ENCODE assay signal across 18 cellular contexts in the genomic region with DNA sequence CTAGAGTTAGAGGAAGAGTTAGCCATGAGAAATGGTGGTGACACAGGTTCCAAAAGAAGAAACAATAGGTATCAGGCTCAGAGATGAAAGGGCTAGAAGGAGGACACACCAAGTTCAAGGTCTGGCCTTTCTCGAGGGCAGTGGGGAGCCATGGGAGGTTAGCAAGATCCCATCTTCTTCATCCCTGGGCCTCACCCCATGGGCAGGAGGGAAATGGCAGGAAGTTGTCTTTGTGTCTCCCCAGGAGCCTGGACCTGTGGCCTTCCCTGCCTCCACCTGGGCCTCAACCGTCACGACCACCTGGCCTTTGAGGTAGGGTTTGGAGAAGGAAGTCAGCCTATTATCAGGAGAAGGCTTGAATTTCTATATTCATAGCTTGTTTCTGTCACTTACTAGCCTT. TPM values are rescaled to one million over a fixed set of nuclear protein-coding genes. Genes with fewer than 3 reads are reported as not detected.
A peak's percentile ranks its signal among the peaks of the same experiment; 100 is the strongest.
DNase-seq lines count a peak whose midpoint lies in the region; ATAC-seq and TF ChIP-seq lines count a peak whose summit lies in the region.
"Had no signal": no experiment of that assay in that cellular context is flagged by ENCODE, and none has a peak within 500 bp of the region (broad histone marks: within the 10 kb centered on the region; RNA-seq: fewer than 3 reads in every experiment).

No MANE protein-coding gene starts in this region.

- POLR2A ChIA-PET in activated CD4-positive, alpha-beta memory T cell treated with anti-CD3 and anti-CD28 coated beads for 36 hours (lab: Charles Lee): interaction anchor here (1.1 kb wide), 1 partner anchor 140 kb away, joined by 3 read pairs; no protein-coding TSS in a partner anchor

- peaks cover under 1% of the 10 kb centered on the region for H3K27me3 Mint-ChIP-seq in CD4-positive, CD25-positive, alpha-beta regulatory T cell
- H3K27me3 Mint-ChIP-seq in activated CD4-positive, alpha-beta memory T cell treated with anti-CD3 and anti-CD28 coated beads for 36 hours: no peaks in the 10 kb centered on the region
- H3K27me3 Mint-ChIP-seq in chondrocyte (ENCODE audit: low read depth): no peaks in the 10 kb centered on the region

- H3K36me3 Mint-ChIP-seq in CD4-positive, CD25-positive, alpha-beta regulatory T cell: peaks cover 4% of the 10 kb centered on the region
- H3K36me3 Mint-ChIP-seq in activated CD4-positive, alpha-beta memory T cell treated with anti-CD3 and anti-CD28 coated beads for 36 hours: no peaks in the 10 kb centered on the region
- no peaks in the 10 kb centered on the region for H3K36me3 Mint-ChIP-seq in chondrocyte (ENCODE audit: low read depth)
- H3K36me3 Mint-ChIP-seq: type B pancreatic cell, WTC11 had no signal

- no peaks in the 10 kb centered on the region; a peak in 2 of 22 replicates for H4K20me1 ChIP-seq in BLaER1 treated with 17β-estradiol and CSF1 and Interleukin-3, amounts not matched to agents 10 nM and 100 nM

- peaks cover 33 to 50% (median 37%) of the 10 kb centered on the region in 10 experiments for H3K4me1 ChIP-seq in BLaER1 treated with 17β-estradiol and CSF1 and Interleukin-3, amounts not matched to agents 10 nM and 100 nM
- peaks cover 53% of the 10 kb centered on the region for H3K4me1 ChIP-seq in CD4-positive, CD25-positive, alpha-beta regulatory T cell (ENCODE audit: control insufficient read depth, insufficient read depth, low read length, poor library complexity, severe bottlenecking)

- H3K27me3 ChIP-seq in BLaER1 treated with 17β-estradiol and CSF1 and Interleukin-3, amounts not matched to agents 10 nM and 100 nM: peaks cover 0 to 5% (median 0%) of the 10 kb centered on the region in 11 experiments; a peak in 3 of 22 replicates
- no peaks in the 10 kb centered on the region for H3K27me3 ChIP-seq in CD4-positive, CD25-positive, alpha-beta regulatory T cell (ENCODE audit: control insufficient read depth, insufficient read depth, low read length)
- H3K27me3 ChIP-seq: heart left ventricle had no signal

- CTCF ChIA-PET in activated CD4-positive, alpha-beta memory T cell treated with anti-CD3 and anti-CD28 coated beads for 36 hours (lab: Charles Lee): interaction anchor here (0.8 to 6.4 kb wide), 14 partner anchors 12 to 459 kb away, joined by 3 to 95 read pairs (median 10); partner anchors contain the start of gene COX14

- ATAC-seq in CD4-positive, CD25-positive, alpha-beta regulatory T cell (ENCODE audit: low read depth in 2 of 2): no peak
- no peak for ATAC-seq in HG02610 (IDR thresholded peaks at IDR 0.05; ENCODE audit: unreplicated experiment)

- no peak overlapping the region for H3K4me3 ChIP-seq in BLaER1 treated with 17β-estradiol and CSF1 and Interleukin-3, amounts not matched to agents 10 nM and 100 nM
- H3K4me3 ChIP-seq in CD4-positive, CD25-positive, alpha-beta regulatory T cell (ENCODE audit: low read depth, low read length): peak overlapping the region; percentile 88

- H3K4me3 Mint-ChIP-seq in CD4-positive, CD25-positive, alpha-beta regulatory T cell: peak overlapping the region; percentile 75 to 96 (median 88)
- H3K4me3 Mint-ChIP-seq in activated CD4-positive, alpha-beta memory T cell treated with anti-CD3 and anti-CD28 coated beads for 36 hours: no peak overlapping the region
- H3K4me3 Mint-ChIP-seq in chondrocyte (ENCODE audit: unreplicated experiment): no peak overlapping the region

- H3K9ac ChIP-seq in BLaER1 treated with 17β-estradiol and CSF1 and Interleukin-3, amounts not matched to agents 10 nM and 100 nM: no peak overlapping the region

- peak in 1 of 3 donors; percentile 48 for DNase-seq in CD4-positive, CD25-positive, alpha-beta regulatory T cell
- no peak for DNase-seq in activated CD4-positive, alpha-beta memory T cell treated with anti-CD3 and anti-CD28 coated beads for 36 hours
- DNase-seq in mesenteric fat pad (ENCODE audit: low spot score) (peak; percentile 59), chondrocyte (ENCODE audit: low spot score) (no peak), medulla oblongata (ENCODE audit: extremely low spot score) (no peak)
- DNase-seq: activated gamma-delta T cell treated with Interleukin-2 at 50 U/mL for 16 hours; GDM1; heart left ventricle; NCI-H2171; stimulated activated CD4-positive, alpha-beta T cell treated with anti-CD3 and anti-CD28 coated beads, Interleukin-1b, Interleukin-23, amount 100 ng/mL, for 48 hours; stimulated activated naive CD8-positive, alpha-beta T cell treated with anti-CD3 and anti-CD28 coated beads, Interleukin-15, Interleukin-2, amounts not matched to agents 100 U/mL and 50 U/mL, for 24 hours had no signal

- H3K36me3 ChIP-seq in BLaER1 treated with 17β-estradiol and CSF1 and Interleukin-3, amounts not matched to agents 10 nM and 100 nM: no peaks in the 10 kb centered on the region
- no peaks in the 10 kb centered on the region for H3K36me3 ChIP-seq in CD4-positive, CD25-positive, alpha-beta regulatory T cell (ENCODE audit: control insufficient read depth, insufficient read depth, low read length)
- H3K36me3 ChIP-seq: heart left ventricle had no signal

- no peaks in the 10 kb centered on the region for H3K9me3 Mint-ChIP-seq in CD4-positive, CD25-positive, alpha-beta regulatory T cell
- H3K9me3 Mint-ChIP-seq in activated CD4-positive, alpha-beta memory T cell treated with anti-CD3 and anti-CD28 coated beads for 36 hours: no peaks in the 10 kb centered on the region
- H3K9me3 Mint-ChIP-seq in chondrocyte (ENCODE audit: low read depth): no peaks in the 10 kb centered on the region
- H3K9me3 Mint-ChIP-seq: T-helper 1 cell treated with Interleukin-12 subunit alpha and Interleukin-12 subunit beta and Interleukin-4 antibody, amounts not matched to agents 30 μg/mL and 1 μg/mL, for 36 hours; type B pancreatic cell; WTC11 had no signal

- peaks cover 12 to 65% (median 36%) of the 10 kb centered on the region in 4 donors for H3K4me1 Mint-ChIP-seq in CD4-positive, CD25-positive, alpha-beta regulatory T cell
- H3K4me1 Mint-ChIP-seq in activated CD4-positive, alpha-beta memory T cell treated with anti-CD3 and anti-CD28 coated beads for 36 hours (ENCODE audit: low read depth): peaks cover 33% of the 10 kb centered on the region
- peaks cover 12% of the 10 kb centered on the region for H3K4me1 Mint-ChIP-seq in chondrocyte (ENCODE audit: low read depth)

- peak overlapping the region in 10 of 11 experiments; percentile 68 to 93 (median 78); a peak in 18 of 22 replicates for H3K4me2 ChIP-seq in BLaER1 treated with 17β-estradiol and CSF1 and Interleukin-3, amounts not matched to agents 10 nM and 100 nM

- TF ChIP-seq CTCF in chondrocyte (IDR thresholded peaks at IDR 0.05): no peak

- H3K27ac Mint-ChIP-seq in CD4-positive, CD25-positive, alpha-beta regulatory T cell: peak overlapping the region; percentile 97 to 100 (median 98)
- H3K27ac Mint-ChIP-seq in activated CD4-positive, alpha-beta memory T cell treated with anti-CD3 and anti-CD28 coated beads for 36 hours: peak overlapping the region; percentile 81
- H3K27ac Mint-ChIP-seq in chondrocyte (ENCODE audit: unreplicated experiment): no peak overlapping the region

- intact Hi-C loops in activated CD4-positive, alpha-beta memory T cell treated with anti-CD3 and anti-CD28 coated beads for 36 hours (cut with micrococcal nuclease): loop anchor here (1.0 to 5.0 kb wide), 3 partner anchors 42 to 168 kb away; partner anchors contain the start of gene FAIM2

- no peaks in the 10 kb centered on the region for H3K9me3 ChIP-seq in BLaER1 treated with 17β-estradiol and CSF1 and Interleukin-3, amounts not matched to agents 10 nM and 100 nM (replicated peaks in 1 of 11)
- no peaks in the 10 kb centered on the region for H3K9me3 ChIP-seq in CD4-positive, CD25-positive, alpha-beta regulatory T cell (ENCODE audit: control insufficient read depth in 2 of 2, low read length in 2 of 2)
- H3K9me3 ChIP-seq: heart left ventricle had no signal

- H3K27ac ChIP-seq in BLaER1 treated with 17β-estradiol and CSF1 and Interleukin-3, amounts not matched to agents 10 nM and 100 nM: no peak overlapping the region
- peak overlapping the region; percentile 92 for H3K27ac ChIP-seq in CD4-positive, CD25-positive, alpha-beta regulatory T cell (ENCODE audit: insufficient read depth, low read length, poor library complexity, severe bottlenecking)

RNA-seq across cellular contexts. Expression of gene AQP2, which starts 5.8 kb away (rescaled TPM):
- total RNA-seq in CD4-positive, CD25-positive, alpha-beta regulatory T cell: not detected
- polyA plus RNA-seq in CD4-positive, CD25-positive, alpha-beta regulatory T cell: not detected
- not detected for total RNA-seq in activated CD4-positive, alpha-beta memory T cell treated with anti-CD3 and anti-CD28 coated beads for 36 hours
- not detected for total RNA-seq in mesenteric fat pad
- not detected in 3 replicates for total RNA-seq in chondrocyte
- total RNA-seq: heart left ventricle, HT1080, osteocyte, WTC11 had no signal
- polyA plus RNA-seq: heart left ventricle had no signal

RNA-seq across cellular contexts. Expression of gene AQP5, which starts 17.0 kb away (rescaled TPM):
- total RNA-seq in CD4-positive, CD25-positive, alpha-beta regulatory T cell: not detected
- polyA plus RNA-seq in CD4-positive, CD25-positive, alpha-beta regulatory T cell: not detected
- total RNA-seq in activated CD4-positive, alpha-beta memory T cell treated with anti-CD3 and anti-CD28 coated beads for 36 hours: not detected
- total RNA-seq in mesenteric fat pad: not detected
- total RNA-seq in chondrocyte: 0.20 TPM in 1 of 3 replicates, not detected in the others
- total RNA-seq: HT1080 had no signal

RNA-seq across cellular contexts. Expression of gene AQP6, which starts 28.0 kb away (rescaled TPM):
- not detected for total RNA-seq in CD4-positive, CD25-positive, alpha-beta regulatory T cell
- not detected for polyA plus RNA-seq in CD4-positive, CD25-positive, alpha-beta regulatory T cell
- total RNA-seq in activated CD4-positive, alpha-beta memory T cell treated with anti-CD3 and anti-CD28 coated beads for 36 hours: not detected
- total RNA-seq in mesenteric fat pad: not detected
- not detected in 3 replicates for total RNA-seq in chondrocyte
- total RNA-seq: heart left ventricle, HT1080, osteocyte had no signal

RNA-seq across cellular contexts. Expression of gene FAIM2, which starts 41.0 kb away (rescaled TPM):
- 0.10 TPM for total RNA-seq in CD4-positive, CD25-positive, alpha-beta regulatory T cell
- 1 to 10 TPM in 3 of 4 donors, under 1 TPM in 1; 0.31 to 6.5 (median 3.1) TPM for polyA plus RNA-seq in CD4-positive, CD25-positive, alpha-beta regulatory T cell
- total RNA-seq in activated CD4-positive, alpha-beta memory T cell treated with anti-CD3 and anti-CD28 coated beads for 36 hours: 1 to 10 TPM; 1.7 to 2.1 TPM
- 0.35 TPM for total RNA-seq in mesenteric fat pad
- 0.47 to 1.3 TPM (median 0.74 TPM) in 3 replicates for total RNA-seq in chondrocyte
- total RNA-seq: HT1080 had no signal

Comparison
In these comparisons a context has a peak if more than half of its experiments do, and no peak if none do; other contexts are left out.
1. H3K4me3 Mint-ChIP-seq: peak in CD4-positive, CD25-positive, alpha-beta regulatory T cell (4 of 4); none in activated CD4-positive, alpha-beta memory T cell treated with anti-CD3 and anti-CD28 coated beads for 36 hours (single experiment) and chondrocyte (single experiment).